Comparison of ENCODE assay signal across 27 cellular contexts in genomic region chr12:65446901-65447300, GRCh38.
"Had no signal": no experiment of that assay in that cellular context is flagged by ENCODE, and none has a peak within 500 bp of the region (broad histone marks: within the 10 kb centered on the region; RNA-seq: fewer than 3 reads in every experiment).

No MANE protein-coding gene starts in this region.

- H3K27me3 ChIP-seq: left lung, pancreas, spleen, tibial nerve, uterus had no signal

- ATAC-seq: left colon; left lung; mucosa of descending colon; naive thymus-derived CD4-positive, alpha-beta T cell; natural killer cell treated with Interleukin-12 subunit alpha and Interleukin-12 subunit beta and Interleukin-15 and Interleukin-18, amount 100 ng/mL, for 72 hours; pancreas; right cardiac atrium; sciatic nerve; stimulated activated memory B cell treated with anti-CD40 and anti-IgM and Interleukin-4, amounts not matched to agents 10 μg/mL and 1 μg/mL and 100 μg/mL, for 72 hours; stimulated activated naive CD8-positive, alpha-beta T cell treated with anti-CD3 and anti-CD28 coated beads, Interleukin-15, amount 100 ng/mL, for 72 hours had no signal

- H3K4me1 ChIP-seq: pancreas, prostate gland had no signal

- H3K27ac ChIP-seq: left lung, pancreas, prostate gland, skin epidermis, spleen, tibial nerve, uterus had no signal

- H3K9me3 ChIP-seq: left lung, mucosa of descending colon, pancreas, prostate gland, spleen, tibial nerve, uterus had no signal

- H3K36me3 ChIP-seq: left lung, pancreas, prostate gland, spleen, tibial nerve, uterus had no signal

- H3K4me3 ChIP-seq: left lung, lung, mucosa of descending colon, pancreas, prostate gland, skin epidermis, spleen, tibial nerve, uterus had no signal

- DNase-seq: hippocampal formation; kidney; left colon; left lung; mesendoderm; midbrain; mucosa of descending colon; naive thymus-derived CD4-positive, alpha-beta T cell; nucleus accumbens; pancreas; posterior cingulate gyrus; retina; right cardiac atrium; spleen; stimulated activated CD4-positive, alpha-beta T cell treated with anti-CD3 and anti-CD28 coated beads, Interleukin-4, amount 100 ng/mL, for 4 hours; stimulated activated CD8-positive, alpha-beta memory T cell treated with anti-CD3 and anti-CD28 coated beads, Interleukin-4, amount 100 ng/mL, for 48 hours; stimulated activated naive CD4-positive, alpha-beta T cell treated with Interleukin-2 at 50 U/mL for 16 hours; stimulated activated naive CD8-positive, alpha-beta T cell treated with anti-CD3 and anti-CD28 coated beads, Interleukin-15, amount 100 ng/mL, for 72 hours; substantia nigra; uterus had no signal
